In genomic region chr17:64343833-64344637, GRCh38 we compare ENCODE assay signal across 8 cellular contexts. TPM values are rescaled to one million over a fixed set of nuclear protein-coding genes. Genes with fewer than 3 reads are reported as not detected.
DNase-seq lines count a peak whose midpoint lies in the region; ATAC-seq and TF ChIP-seq lines count a peak whose summit lies in the region.

No MANE protein-coding gene starts in this region.

- peaks cover 7% of the 10 kb centered on the region for H3K4me1 Mint-ChIP-seq in T-helper 1 cell treated with Interleukin-12 subunit alpha and Interleukin-12 subunit beta and Interleukin-4 antibody, amounts not matched to agents 30 μg/mL and 1 μg/mL, for 36 hours (ENCODE audit: low read depth)

- H3K36me3 Mint-ChIP-seq in T-helper 1 cell treated with Interleukin-12 subunit alpha and Interleukin-12 subunit beta and Interleukin-4 antibody, amounts not matched to agents 30 μg/mL and 1 μg/mL, for 36 hours (ENCODE audit: low read depth) = no peaks in the 10 kb centered on the region

- peak overlapping the region; percentile 29 for H3K27ac ChIP-seq in A673 (ENCODE audit: low read depth, low read length, poor library complexity, severe bottlenecking)

- H3K4me1 ChIP-seq in A673 (ENCODE audit: insufficient read depth, low read length, poor library complexity, severe bottlenecking) = peaks cover 4% of the 10 kb centered on the region

- no peaks in the 10 kb centered on the region for H3K9me3 ChIP-seq in A673 (ENCODE audit: low read depth, low read length, poor library complexity, severe bottlenecking)

- H3K4me3 Mint-ChIP-seq in T-helper 1 cell treated with Interleukin-12 subunit alpha and Interleukin-12 subunit beta and Interleukin-4 antibody, amounts not matched to agents 30 μg/mL and 1 μg/mL, for 36 hours = no peak overlapping the region

- no peaks in the 10 kb centered on the region for H3K27me3 Mint-ChIP-seq in T-helper 1 cell treated with Interleukin-12 subunit alpha and Interleukin-12 subunit beta and Interleukin-4 antibody, amounts not matched to agents 30 μg/mL and 1 μg/mL, for 36 hours (ENCODE audit: low read depth)

- TF ChIP-seq CTCF in A673 (conservative IDR thresholded peaks at IDR 0.05; ENCODE audit: low read depth, low read length) (no peak), epithelial cell of proximal tubule (conservative IDR thresholded peaks at IDR 0.05; ENCODE audit: low read depth, low read length) (peak; percentile 18)

- no peak for ATAC-seq in HG03460 (IDR thresholded peaks at IDR 0.05; ENCODE audit: unreplicated experiment)
- no peak for ATAC-seq in HG02884 (IDR thresholded peaks at IDR 0.05; ENCODE audit: unreplicated experiment)
- ATAC-seq in HG02938 (IDR thresholded peaks at IDR 0.05; ENCODE audit: unreplicated experiment) = no peak

- POLR2A ChIA-PET in A673 (lab: Charles Lee; ENCODE audit: low non-redundant PET) = interaction anchor here (0.5 to 1.0 kb wide), 2 partner anchors 52 to 425 kb away, joined by 3 to 5 read pairs; no protein-coding TSS in a partner anchor

- CTCF ChIA-PET in A673 (lab: Charles Lee) = no interaction called here

- no peaks in the 10 kb centered on the region for H3K36me3 ChIP-seq in A673 (ENCODE audit: insufficient read depth, low read length, poor library complexity, severe bottlenecking)

- peak overlapping the region; percentile 75 for H3K27ac Mint-ChIP-seq in T-helper 1 cell treated with Interleukin-12 subunit alpha and Interleukin-12 subunit beta and Interleukin-4 antibody, amounts not matched to agents 30 μg/mL and 1 μg/mL, for 36 hours

- no peaks in the 10 kb centered on the region for H3K9me3 Mint-ChIP-seq in T-helper 1 cell treated with Interleukin-12 subunit alpha and Interleukin-12 subunit beta and Interleukin-4 antibody, amounts not matched to agents 30 μg/mL and 1 μg/mL, for 36 hours

- H3K4me3 ChIP-seq in A673 (ENCODE audit: low read depth, low read length, poor library complexity, severe bottlenecking) = no peak overlapping the region
- no peak overlapping the region for H3K4me3 ChIP-seq in epithelial cell of proximal tubule (ENCODE audit: low read depth, low read length)

- no TSS peak for BruUV-seq in A673 (replicated peaks; lab: Mats Ljungman, UMichigan)

- DNase-seq in A673 (ENCODE audit: low spot score) (peak; percentile 54), HT-29 (ENCODE audit: low spot score) (peak; percentile 72), epithelial cell of proximal tubule (ENCODE audit: low read depth) (peak; percentile 75), myocyte (ENCODE audit: low read depth) (peak; percentile 88)

- no peaks in the 10 kb centered on the region for H3K27me3 ChIP-seq in A673 (replicated peaks; ENCODE audit: insufficient read depth, low read depth, low read length, poor library complexity)

- intact Hi-C loops in A673 (cut with micrococcal nuclease; ENCODE audit: unreplicated experiment) = no loop called here

RNA-seq across cellular contexts. Expression of gene PECAM1, which starts 46.6 kb away (rescaled TPM):
- total RNA-seq in A673 (2021) (0.39 and 0.60 TPM in 2 replicates), epithelial cell of proximal tubule (under 0.01 and 0.07 TPM in 2 replicates), myocyte (0.29 and 3.0 TPM in 2 replicates)
- total RNA-seq in HT-29 (2014; rRNA removed; shearing (Covaris generic)) = 0.57 and 2.2 TPM in 2 replicates
- polyA plus RNA-seq in myocyte (2012) = 0.06 TPM
